In the genomic region with DNA sequence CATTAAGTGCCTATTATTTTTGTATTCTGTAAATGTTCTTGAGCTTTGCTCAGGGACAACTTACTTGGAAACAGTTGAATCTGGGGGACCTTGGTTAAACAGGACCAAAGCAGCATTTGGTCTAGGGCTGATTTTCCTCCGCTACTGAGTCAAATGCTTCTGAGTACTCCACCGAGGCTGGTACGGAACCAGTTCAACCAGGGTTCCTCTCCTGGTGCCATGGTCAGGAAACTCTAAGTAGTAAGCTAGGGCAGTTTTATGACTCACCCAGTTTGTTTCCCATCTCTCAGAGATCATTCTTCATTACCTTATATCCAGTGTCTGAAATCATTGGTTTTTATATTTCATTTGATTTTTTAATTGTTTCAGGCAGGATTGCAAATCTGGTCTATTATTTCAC, we compare ENCODE assay signal across 20 cellular contexts.
"Had no signal": no experiment of that assay in that cellular context is flagged by ENCODE, and none has a peak within 500 bp of the region (broad histone marks: within the 10 kb centered on the region; RNA-seq: fewer than 3 reads in every experiment).

No MANE protein-coding gene starts in this region.

- H3K27me3 Mint-ChIP-seq: activated CD4-positive, alpha-beta T cell treated with anti-CD3 and anti-CD28 coated beads, Interleukin-2, amount 10 ng/mL, durations not matched to agents 7 days and 5 days; activated naive CD8-positive, alpha-beta T cell treated with anti-CD3 and anti-CD28 coated beads, Interleukin-2, amount 10 ng/mL, durations not matched to agents 7 days and 5 days; activated T-cell treated with anti-CD3 and anti-CD28 coated beads, Interleukin-2, amount 50 U/mL, for 24 hours; stimulated activated memory B cell treated with anti-CD40 and anti-IgM and Interleukin-4, amounts not matched to agents 10 μg/mL and 1 μg/mL and 100 μg/mL, for 72 hours had no signal

- H3K4me3 ChIP-seq: body of pancreas, lower lobe of right lung, spleen, upper lobe of right lung had no signal

- H3K27me3 ChIP-seq: body of pancreas, spleen, upper lobe of right lung had no signal

- H3K9me3 ChIP-seq: body of pancreas, lower lobe of right lung, spleen, upper lobe of right lung had no signal

- H3K4me1 Mint-ChIP-seq: stimulated activated memory B cell treated with anti-CD40 and anti-IgM and Interleukin-4, amounts not matched to agents 10 μg/mL and 1 μg/mL and 100 μg/mL, for 72 hours had no signal

- DNase-seq: activated CD4-positive, alpha-beta T cell treated with anti-CD3 and anti-CD28 coated beads, Interleukin-2, amount 10 ng/mL, durations not matched to agents 7 days and 5 days; activated CD4-positive, CD25-positive, alpha-beta regulatory T cell; activated CD8-positive, alpha-beta T cell treated with anti-CD3 and anti-CD28 coated beads, Interleukin-2, amount 10 ng/mL, durations not matched to agents 7 days and 5 days; activated naive CD4-positive, alpha-beta T cell treated with Interleukin-2 at 50 U/mL for 16 hours; activated naive CD8-positive, alpha-beta T cell treated with anti-CD3 and anti-CD28 coated beads, Interleukin-2, amount 10 ng/mL, durations not matched to agents 7 days and 5 days; activated T-cell treated with anti-CD3 and anti-CD28 coated beads, Interleukin-2, amount 50 U/mL, for 24 hours; amygdala; body of pancreas; cerebellar nuclear complex; cortex of kidney; hippocampal formation; lower lobe of right lung; occipital lobe; retina; spleen; stimulated activated CD4-positive, alpha-beta T cell treated with anti-CD3 and anti-CD28 coated beads, Interleukin-4, amount 100 ng/mL, for 4 hours; upper lobe of right lung had no signal

- H3K9me3 Mint-ChIP-seq: activated CD4-positive, alpha-beta T cell treated with anti-CD3 and anti-CD28 coated beads, Interleukin-2, amount 10 ng/mL, durations not matched to agents 7 days and 5 days; activated naive CD8-positive, alpha-beta T cell treated with anti-CD3 and anti-CD28 coated beads, Interleukin-2, amount 10 ng/mL, durations not matched to agents 7 days and 5 days; activated T-cell treated with anti-CD3 and anti-CD28 coated beads, Interleukin-2, amount 50 U/mL, for 24 hours; activated T-helper 2 cell treated with anti-CD3 and anti-CD28 coated beads, Interferon-gamma antibody, Interleukin-2, Interleukin-4, amounts not matched to agents 10 μg/mL and 5 μg/mL and 100 μg/mL, durations not matched to agents 14 hours and 24 hours and 36 hours; stimulated activated memory B cell treated with anti-CD40 and anti-IgM and Interleukin-4, amounts not matched to agents 10 μg/mL and 1 μg/mL and 100 μg/mL, for 72 hours; T-helper 2 cell treated with Interferon-gamma antibody and Interleukin-4, amounts not matched to agents 5 μg/mL and 100 μg/mL, for 36 hours had no signal

- H3K4me3 Mint-ChIP-seq: activated CD4-positive, alpha-beta T cell treated with anti-CD3 and anti-CD28 coated beads, Interleukin-2, amount 10 ng/mL, durations not matched to agents 7 days and 5 days; activated CD8-positive, alpha-beta T cell treated with anti-CD3 and anti-CD28 coated beads, Interleukin-2, amount 10 ng/mL, durations not matched to agents 7 days and 5 days; activated naive CD8-positive, alpha-beta T cell treated with anti-CD3 and anti-CD28 coated beads, Interleukin-2, amount 10 ng/mL, durations not matched to agents 7 days and 5 days; activated T-cell treated with anti-CD3 and anti-CD28 coated beads, Interleukin-2, amount 50 U/mL, for 24 hours; stimulated activated memory B cell treated with anti-CD40 and anti-IgM and Interleukin-4, amounts not matched to agents 10 μg/mL and 1 μg/mL and 100 μg/mL, for 72 hours; T-helper 2 cell treated with Interferon-gamma antibody and Interleukin-4, amounts not matched to agents 5 μg/mL and 100 μg/mL, for 36 hours had no signal

- H3K27ac ChIP-seq: body of pancreas, lower lobe of right lung, spleen, upper lobe of right lung had no signal

- H3K4me1 ChIP-seq: body of pancreas, lower lobe of right lung, spleen, upper lobe of right lung had no signal

- H3K27ac Mint-ChIP-seq: activated CD4-positive, alpha-beta T cell treated with anti-CD3 and anti-CD28 coated beads, Interleukin-2, amount 10 ng/mL, durations not matched to agents 7 days and 5 days; activated CD8-positive, alpha-beta T cell treated with anti-CD3 and anti-CD28 coated beads, Interleukin-2, amount 10 ng/mL, durations not matched to agents 7 days and 5 days; activated naive CD8-positive, alpha-beta T cell treated with anti-CD3 and anti-CD28 coated beads, Interleukin-2, amount 10 ng/mL, durations not matched to agents 7 days and 5 days; activated T-cell treated with anti-CD3 and anti-CD28 coated beads, Interleukin-2, amount 50 U/mL, for 24 hours; activated T-helper 2 cell treated with anti-CD3 and anti-CD28 coated beads, Interferon-gamma antibody, Interleukin-2, Interleukin-4, amounts not matched to agents 10 μg/mL and 5 μg/mL and 100 μg/mL, durations not matched to agents 14 hours and 24 hours and 36 hours; stimulated activated memory B cell treated with anti-CD40 and anti-IgM and Interleukin-4, amounts not matched to agents 10 μg/mL and 1 μg/mL and 100 μg/mL, for 72 hours; T-helper 2 cell treated with Interferon-gamma antibody and Interleukin-4, amounts not matched to agents 5 μg/mL and 100 μg/mL, for 36 hours had no signal
